In genomic region chr7:100894860-100895700, GRCh38 we compare ENCODE assay signal across 8 cellular contexts. TPM values are rescaled to one million over a fixed set of nuclear protein-coding genes. Genes with fewer than 3 reads are reported as not detected.
DNase-seq lines count a peak whose midpoint lies in the region; ATAC-seq and TF ChIP-seq lines count a peak whose summit lies in the region.

No MANE protein-coding gene starts in this region.

- peak overlapping the region; percentile 77 for H3K27ac ChIP-seq in parathyroid adenoma

- no peaks in the 10 kb centered on the region for H3K9me3 ChIP-seq in parathyroid adenoma (ENCODE audit: control insufficient read depth, low read length)

- no peaks in the 10 kb centered on the region for H3K36me3 ChIP-seq in parathyroid adenoma (ENCODE audit: control insufficient read depth, insufficient read depth, low read length)

- H2AFZ ChIP-seq in parathyroid adenoma = peak overlapping the region; percentile 73

- in situ Hi-C loops in G401 (cut with HindIII; ENCODE audit: low sequenced_read_pairs) = no loop called here

- H3K9ac ChIP-seq in parathyroid adenoma = peak overlapping the region; percentile 58

- intact Hi-C loops in Right ventricle myocardium superior (cut with DNase I) = loop anchor here (5.0 to 10.0 kb wide), 2 partner anchors 182 to 240 kb away; no protein-coding TSS in a partner anchor

- ATAC-seq in Right ventricle myocardium superior (ENCODE audit: poor library complexity) = peak; percentile 4
- ATAC-seq in GM19023 (IDR thresholded peaks at IDR 0.05; ENCODE audit: unreplicated experiment) = no peak
- ATAC-seq in HG03039 (IDR thresholded peaks at IDR 0.05; ENCODE audit: unreplicated experiment) = no peak
- ATAC-seq in GM21447 (IDR thresholded peaks at IDR 0.05; ENCODE audit: unreplicated experiment) = no peak

- peak overlapping the region; percentile 88 for H3K4me2 ChIP-seq in parathyroid adenoma (ENCODE audit: low read length)

- H3K27me3 ChIP-seq in parathyroid adenoma (ENCODE audit: control insufficient read depth, insufficient read depth, low read length) = no peaks in the 10 kb centered on the region

- no peaks in the 10 kb centered on the region for H3K79me2 ChIP-seq in parathyroid adenoma

- DNase-seq in G401 (ENCODE audit: low spot score) (peak; percentile 59), NCI-H1105 treated with DMSO at 0.1 percent for 48 hours (lab: John Stamatoyannopoulos, UW) (peak; percentile 28), activated gamma-delta T cell treated with Interleukin-2 at 50 U/mL for 16 hours (peak; percentile 62), Right ventricle myocardium superior (peak; percentile 65)

- peak overlapping the region; percentile 79 for H3K4me3 ChIP-seq in parathyroid adenoma (ENCODE audit: low read depth, low read length)

- peak; percentile 94 for TF ChIP-seq CTCF in parathyroid adenoma (IDR thresholded peaks at IDR 0.05)

- peaks cover 20% of the 10 kb centered on the region for H3K4me1 ChIP-seq in parathyroid adenoma

RNA-seq across cellular contexts. Expression of gene ACHE, which starts 0.6 kb away (rescaled TPM):
- total RNA-seq in G401 (2014; rRNA removed; shearing (Covaris generic)) = 3.6 and 5.0 TPM in 2 replicates
- total RNA-seq in Right ventricle myocardium superior = 0.65 TPM

RNA-seq across cellular contexts. Expression of gene UFSP1, which starts 5.6 kb away (rescaled TPM):
- total RNA-seq in G401 (2014; rRNA removed; shearing (Covaris generic)) = 2.5 and 3.6 TPM in 2 replicates
- total RNA-seq in Right ventricle myocardium superior = 2.2 TPM

RNA-seq across cellular contexts. Expression of gene SRRT, which starts 20.2 kb away (rescaled TPM):
- total RNA-seq in G401 (2014; rRNA removed; shearing (Covaris generic)) = 92.2 and 134 TPM in 2 replicates
- 61.1 TPM for total RNA-seq in Right ventricle myocardium superior

RNA-seq across cellular contexts. Expression of gene TRIP6, which starts 27.9 kb away (rescaled TPM):
- 360 and 395 TPM in 2 replicates for total RNA-seq in G401 (2014; rRNA removed; shearing (Covaris generic))
- 12.6 TPM for total RNA-seq in Right ventricle myocardium superior

RNA-seq across cellular contexts. Expression of gene SLC12A9, which starts 42.6 kb away (rescaled TPM):
- 15.8 and 25.8 TPM in 2 replicates for total RNA-seq in G401 (2014; rRNA removed; shearing (Covaris generic))
- total RNA-seq in Right ventricle myocardium superior = 10.2 TPM
